1 cellular context compared by ENCODE assay signal in the genomic region with DNA sequence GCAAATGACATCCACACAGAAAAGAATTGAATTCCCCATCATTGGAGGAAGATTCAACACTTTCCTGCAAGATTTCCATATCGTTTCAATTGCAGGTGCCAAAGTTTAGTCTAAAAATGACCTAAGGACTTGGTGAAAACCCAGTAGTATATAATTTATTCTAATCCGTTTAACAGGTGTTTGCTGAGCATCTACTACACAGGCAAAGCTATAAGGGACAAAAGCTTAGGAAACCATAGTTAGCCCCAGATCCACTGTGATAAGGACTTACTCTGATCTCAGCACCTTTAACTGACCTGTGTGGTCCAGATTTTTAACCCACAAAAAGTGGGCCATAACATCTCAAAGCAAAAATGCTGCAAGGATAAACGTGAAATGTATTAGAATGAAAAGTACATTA.
TF ChIP-seq lines count a peak whose summit lies in the region.

No MANE protein-coding gene starts in this region.

TF ChIP-seq in GM12878, 131 proteins besides CTCF, POLR2A, EP300 and RAD21:
- no peak for TF ChIP-seq STAT3 (IDR thresholded peaks at IDR 0.05; ENCODE audit: low read depth, low read length)
- no peak for TF ChIP-seq RBBP5 (conservative IDR thresholded peaks at IDR 0.05)
- TF ChIP-seq HDAC6 (IDR thresholded peaks at IDR 0.05; ENCODE audit: unreplicated experiment), result no peak
- no peak for TF ChIP-seq BRCA1 (IDR thresholded peaks at IDR 0.05; ENCODE audit: low read depth, low read length)
- no peak for TF ChIP-seq CBFB (IDR thresholded peaks at IDR 0.05; ENCODE audit: low read depth)
- TF ChIP-seq SPI1 (IDR thresholded peaks at IDR 0.05; ENCODE audit: borderline replicate concordance, insufficient read depth, low read depth, low read length), result no peak
- no peak for TF ChIP-seq YBX1 (IDR thresholded peaks at IDR 0.05)
- no peak for TF ChIP-seq SIX5 (IDR thresholded peaks at IDR 0.05; ENCODE audit: low read depth, low read length, severe bottlenecking)
- TF ChIP-seq, protein P1, sequence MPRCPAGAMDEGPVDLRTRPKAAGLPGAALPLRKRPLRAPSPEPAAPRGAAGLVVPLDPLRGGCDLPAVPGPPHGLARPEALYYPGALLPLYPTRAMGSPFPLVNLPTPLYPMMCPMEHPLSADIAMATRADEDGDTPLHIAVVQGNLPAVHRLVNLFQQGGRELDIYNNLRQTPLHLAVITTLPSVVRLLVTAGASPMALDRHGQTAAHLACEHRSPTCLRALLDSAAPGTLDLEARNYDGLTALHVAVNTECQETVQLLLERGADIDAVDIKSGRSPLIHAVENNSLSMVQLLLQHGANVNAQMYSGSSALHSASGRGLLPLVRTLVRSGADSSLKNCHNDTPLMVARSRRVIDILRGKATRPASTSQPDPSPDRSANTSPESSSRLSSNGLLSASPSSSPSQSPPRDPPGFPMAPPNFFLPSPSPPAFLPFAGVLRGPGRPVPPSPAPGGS (IDR thresholded peaks at IDR 0.05; ENCODE audit: borderline replicate concordance, insufficient read depth, low read depth, low read length, poor library complexity, severe bottlenecking), result no peak
- TF ChIP-seq, protein P2, sequence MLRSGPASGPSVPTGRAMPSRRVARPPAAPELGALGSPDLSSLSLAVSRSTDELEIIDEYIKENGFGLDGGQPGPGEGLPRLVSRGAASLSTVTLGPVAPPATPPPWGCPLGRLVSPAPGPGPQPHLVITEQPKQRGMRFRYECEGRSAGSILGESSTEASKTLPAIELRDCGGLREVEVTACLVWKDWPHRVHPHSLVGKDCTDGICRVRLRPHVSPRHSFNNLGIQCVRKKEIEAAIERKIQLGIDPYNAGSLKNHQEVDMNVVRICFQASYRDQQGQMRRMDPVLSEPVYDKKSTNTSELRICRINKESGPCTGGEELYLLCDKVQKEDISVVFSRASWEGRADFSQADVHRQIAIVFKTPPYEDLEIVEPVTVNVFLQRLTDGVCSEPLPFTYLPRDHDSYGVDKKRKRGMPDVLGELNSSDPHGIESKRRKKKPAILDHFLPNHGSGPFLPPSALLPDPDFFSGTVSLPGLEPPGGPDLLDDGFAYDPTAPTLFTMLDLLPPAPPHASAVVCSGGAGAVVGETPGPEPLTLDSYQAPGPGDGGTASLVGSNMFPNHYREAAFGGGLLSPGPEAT (IDR thresholded peaks at IDR 0.05; ENCODE audit: low read depth), result no peak
- no peak for TF ChIP-seq SUPT20H (IDR thresholded peaks at IDR 0.05; ENCODE audit: borderline replicate concordance, control insufficient read depth, low read depth, low read length)
- no peak for TF ChIP-seq TCF3 (IDR thresholded peaks at IDR 0.05; ENCODE audit: borderline replicate concordance, insufficient read depth, low read depth, low read length)
- no peak for TF ChIP-seq JUNB (IDR thresholded peaks at IDR 0.05)
- no peak for TF ChIP-seq SUZ12 (IDR thresholded peaks at IDR 0.05; ENCODE audit: unreplicated experiment)
- no peak for TF ChIP-seq FOXM1 (IDR thresholded peaks at IDR 0.05; ENCODE audit: low read depth, low read length)
